ENCODE assay signal across 2 cellular contexts in genomic region chr7:117717341-117717740, GRCh38.
TF ChIP-seq lines count a peak whose summit lies in the region.

No MANE protein-coding gene starts in this region.

TF ChIP-seq in HEK293, 187 proteins besides CTCF, POLR2A, EP300 and RAD21 (continued from another document):
- TF ChIP-seq ZNF518A (tag by site-specific recombination; conservative IDR thresholded peaks at IDR 0.05; ENCODE audit: low read depth) (no peak), PBX3 (CRISPR knock-in tag; IDR thresholded peaks at IDR 0.05) (no peak), ZNF335 (tag by site-specific recombination; conservative IDR thresholded peaks at IDR 0.05) (0 out of 2 replicates have a peak, but pooled peaks have one; percentile 28)

TF ChIP-seq in K562, 482 proteins besides CTCF, POLR2A, EP300 and RAD21 (continued from another document):
- TF ChIP-seq, protein P1, sequence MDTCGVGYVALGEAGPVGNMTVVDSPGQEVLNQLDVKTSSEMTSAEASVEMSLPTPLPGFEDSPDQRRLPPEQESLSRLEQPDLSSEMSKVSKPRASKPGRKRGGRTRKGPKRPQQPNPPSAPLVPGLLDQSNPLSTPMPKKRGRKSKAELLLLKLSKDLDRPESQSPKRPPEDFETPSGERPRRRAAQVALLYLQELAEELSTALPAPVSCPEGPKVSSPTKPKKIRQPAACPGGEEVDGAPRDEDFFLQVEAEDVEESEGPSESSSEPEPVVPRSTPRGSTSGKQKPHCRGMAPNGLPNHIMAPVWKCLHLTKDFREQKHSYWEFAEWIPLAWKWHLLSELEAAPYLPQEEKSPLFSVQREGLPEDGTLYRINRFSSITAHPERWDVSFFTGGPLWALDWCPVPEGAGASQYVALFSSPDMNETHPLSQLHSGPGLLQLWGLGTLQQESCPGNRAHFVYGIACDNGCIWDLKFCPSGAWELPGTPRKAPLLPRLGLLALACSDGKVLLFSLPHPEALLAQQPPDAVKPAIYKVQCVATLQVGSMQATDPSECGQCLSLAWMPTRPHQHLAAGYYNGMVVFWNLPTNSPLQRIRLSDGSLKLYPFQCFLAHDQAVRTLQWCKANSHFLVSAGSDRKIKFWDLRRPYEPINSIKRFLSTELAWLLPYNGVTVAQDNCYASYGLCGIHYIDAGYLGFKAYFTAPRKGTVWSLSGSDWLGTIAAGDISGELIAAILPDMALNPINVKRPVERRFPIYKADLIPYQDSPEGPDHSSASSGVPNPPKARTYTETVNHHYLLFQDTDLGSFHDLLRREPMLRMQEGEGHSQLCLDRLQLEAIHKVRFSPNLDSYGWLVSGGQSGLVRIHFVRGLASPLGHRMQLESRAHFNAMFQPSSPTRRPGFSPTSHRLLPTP (IDR thresholded peaks at IDR 0.05; ENCODE audit: borderline replicate concordance, extremely low read depth, insufficient read length): no peak
- no peak for TF ChIP-seq ARID4B (CRISPR knock-in tag; IDR thresholded peaks at IDR 0.05)
- TF ChIP-seq, protein P2, sequence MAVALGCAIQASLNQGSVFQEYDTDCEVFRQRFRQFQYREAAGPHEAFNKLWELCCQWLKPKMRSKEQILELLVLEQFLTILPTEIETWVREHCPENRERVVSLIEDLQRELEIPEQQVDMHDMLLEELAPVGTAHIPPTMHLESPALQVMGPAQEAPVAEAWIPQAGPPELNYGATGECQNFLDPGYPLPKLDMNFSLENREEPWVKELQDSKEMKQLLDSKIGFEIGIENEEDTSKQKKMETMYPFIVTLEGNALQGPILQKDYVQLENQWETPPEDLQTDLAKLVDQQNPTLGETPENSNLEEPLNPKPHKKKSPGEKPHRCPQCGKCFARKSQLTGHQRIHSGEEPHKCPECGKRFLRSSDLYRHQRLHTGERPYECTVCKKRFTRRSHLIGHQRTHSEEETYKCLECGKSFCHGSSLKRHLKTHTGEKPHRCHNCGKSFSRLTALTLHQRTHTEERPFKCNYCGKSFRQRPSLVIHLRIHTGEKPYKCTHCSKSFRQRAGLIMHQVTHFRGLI (CRISPR knock-in tag; IDR thresholded peaks at IDR 0.05): no peak
- no peak for TF ChIP-seq ZSCAN29 (IDR thresholded peaks at IDR 0.05)
- TF ChIP-seq RNF219 (CRISPR knock-in tag; IDR thresholded peaks at IDR 0.05): no peak
